13 cellular contexts compared by ENCODE assay signal in genomic region chr22:30224161-30224857, GRCh38. TPM values are rescaled to one million over a fixed set of nuclear protein-coding genes. Genes with fewer than 3 reads are reported as not detected.
DNase-seq lines count a peak whose midpoint lies in the region; ATAC-seq and TF ChIP-seq lines count a peak whose summit lies in the region.
"Had no signal": no experiment of that assay in that cellular context is flagged by ENCODE, and none has a peak within 500 bp of the region (broad histone marks: within the 10 kb centered on the region; RNA-seq: fewer than 3 reads in every experiment).

No MANE protein-coding gene starts in this region.

- no peak for TF ChIP-seq CTCF in coronary artery (IDR thresholded peaks at IDR 0.05)

- H3K4me3 ChIP-seq in adipocyte (ENCODE audit: low read length), result no peak overlapping the region
- H3K4me3 ChIP-seq in coronary artery, result no peak overlapping the region
- H3K4me3 ChIP-seq: transverse colon had no signal

- no peaks in the 10 kb centered on the region for H3K36me3 ChIP-seq in KOPT-K1 (ENCODE audit: insufficient read depth, low read length)
- no peaks in the 10 kb centered on the region for H3K36me3 ChIP-seq in adipocyte (ENCODE audit: control insufficient read depth, insufficient read depth, low read length, severe bottlenecking)
- H3K36me3 ChIP-seq: transverse colon had no signal

- no peak overlapping the region for H3K9ac ChIP-seq in adipocyte (ENCODE audit: low read length)

- peaks cover 12% of the 10 kb centered on the region for H3K27me3 ChIP-seq in adipocyte (replicated peaks; ENCODE audit: control insufficient read depth, insufficient read depth, low read length)

- no peaks in the 10 kb centered on the region for H3K27me3 Mint-ChIP-seq in naive thymus-derived CD8-positive, alpha-beta T cell

- H3K4me3 Mint-ChIP-seq in naive thymus-derived CD8-positive, alpha-beta T cell, result no peak overlapping the region

- H3K36me3 Mint-ChIP-seq in naive thymus-derived CD8-positive, alpha-beta T cell, result no peaks in the 10 kb centered on the region

- no peaks in the 10 kb centered on the region for H3K9me3 ChIP-seq in KOPT-K1 (ENCODE audit: insufficient read depth, low read length, poor library complexity, severe bottlenecking)
- peaks cover 8% of the 10 kb centered on the region for H3K9me3 ChIP-seq in adipocyte (ENCODE audit: control insufficient read depth, low read length)
- H3K9me3 ChIP-seq: transverse colon had no signal

- H3K9me3 Mint-ChIP-seq in naive thymus-derived CD8-positive, alpha-beta T cell, result no peaks in the 10 kb centered on the region

- H3K4me1 ChIP-seq in adipocyte (ENCODE audit: control insufficient read depth, insufficient read depth, low read length), result no peaks in the 10 kb centered on the region
- H3K4me1 ChIP-seq: transverse colon had no signal

- ATAC-seq in naive thymus-derived CD8-positive, alpha-beta T cell, result no peak
- ATAC-seq in GM19397 (IDR thresholded peaks at IDR 0.05; ENCODE audit: unreplicated experiment) (no peak), GM18517 (IDR thresholded peaks at IDR 0.05; ENCODE audit: unreplicated experiment) (no peak)

- H3K27ac Mint-ChIP-seq in naive thymus-derived CD8-positive, alpha-beta T cell, result peak overlapping the region in 8 of 10 donors; percentile 6 to 94 (median 49)

- H3K4me1 Mint-ChIP-seq in naive thymus-derived CD8-positive, alpha-beta T cell, result peaks cover 46 to 81% (median 77%) of the 10 kb centered on the region in 4 donors

- H3K27ac ChIP-seq in KOPT-K1 (ENCODE audit: low read depth, low read length, poor library complexity, severe bottlenecking) (peak overlapping the region; percentile 99), coronary artery (no peak overlapping the region)

- DNase-seq in ELF-1 (ENCODE audit: low read depth, low spot score) (peak; percentile 79), adipocyte (ENCODE audit: low read depth) (peak; percentile 74), coronary artery (ENCODE audit: low spot score) (no peak)
- no peak for DNase-seq in naive thymus-derived CD8-positive, alpha-beta T cell
- DNase-seq: NCI-H1436; SIG-M5; stimulated activated CD4-positive, alpha-beta T cell treated with anti-CD3 and anti-CD28 coated beads, Interleukin-2, amount 100 ng/mL, for 24 hours; transverse colon had no signal

- POLR2A ChIA-PET in naive thymus-derived CD8-positive, alpha-beta T cell (lab: Charles Lee), result no interaction called here

RNA-seq across cellular contexts. Expression of gene LIF, which starts 22.2 kb away (rescaled TPM):
- not detected for total RNA-seq in naive thymus-derived CD8-positive, alpha-beta T cell
- not detected for polyA plus RNA-seq in naive thymus-derived CD8-positive, alpha-beta T cell

RNA-seq across cellular contexts. Expression of gene OSM, which starts 42.3 kb away (rescaled TPM):
- total RNA-seq in naive thymus-derived CD8-positive, alpha-beta T cell, result 1 to 10 TPM in 1 of 2 experiments, under 1 TPM in 1; 0.81 to 1.1 TPM
- polyA plus RNA-seq in naive thymus-derived CD8-positive, alpha-beta T cell, result 10 to 100 TPM in 1 of 3 donors, 1 to 10 TPM in 2; 4.4 to 11.6 (median 4.4) TPM
- total RNA-seq: dermis microvascular lymphatic vessel endothelial cell, transverse colon had no signal
- polyA plus RNA-seq: neural cell had no signal

Comparison
In these comparisons a context has a peak if more than half of its experiments do, and no peak if none do; other contexts are left out.
1. DNase-seq: peak in ELF-1 (single experiment) and adipocyte (single experiment); none in naive thymus-derived CD8-positive, alpha-beta T cell (0 of 10) and coronary artery (single experiment).